Comparison of ENCODE assay signal across 8 cellular contexts in genomic region chr11:72975778-72976520, GRCh38.
DNase-seq lines count a peak whose midpoint lies in the region; ATAC-seq and TF ChIP-seq lines count a peak whose summit lies in the region.

No MANE protein-coding gene starts in this region.

- ATAC-seq in activated CD4-positive, alpha-beta T cell treated with anti-CD3 and anti-CD28 coated beads for 36 hours: peak; percentile 74

- peak overlapping the region; percentile 61 to 75 for H3K27ac ChIP-seq in tibial artery

- CTCF ChIA-PET in activated CD4-positive, alpha-beta T cell treated with anti-CD3 and anti-CD28 coated beads for 36 hours (lab: Charles Lee): no interaction called here

- H3K9me3 ChIP-seq in tibial artery: no peaks in the 10 kb centered on the region

- peaks cover 0 to 41% (median 7%) of the 10 kb centered on the region in 4 donors for H3K4me1 ChIP-seq in tibial artery

- no peak overlapping the region for H3K27ac Mint-ChIP-seq in activated CD4-positive, alpha-beta T cell treated with anti-CD3 and anti-CD28 coated beads for 36 hours
- H3K27ac Mint-ChIP-seq in immature natural killer cell: peak overlapping the region in 4 of 6 donors; percentile 18 to 44 (median 26)

- peaks cover 0 to 5% (median 0%) of the 10 kb centered on the region in 3 donors for H3K36me3 ChIP-seq in tibial artery

- H3K4me3 ChIP-seq in tibial artery: no peak overlapping the region

- peaks cover 30% of the 10 kb centered on the region for H3K4me1 Mint-ChIP-seq in activated CD4-positive, alpha-beta T cell treated with anti-CD3 and anti-CD28 coated beads for 36 hours
- H3K4me1 Mint-ChIP-seq in immature natural killer cell: peaks cover 4 to 22% of the 10 kb centered on the region in 2 donors

- no peaks in the 10 kb centered on the region for H3K27me3 Mint-ChIP-seq in activated CD4-positive, alpha-beta T cell treated with anti-CD3 and anti-CD28 coated beads for 36 hours
- peaks cover 0 to 1% (median 0%) of the 10 kb centered on the region in 3 donors for H3K27me3 Mint-ChIP-seq in immature natural killer cell (ENCODE audit: low read depth in 3 of 3)

- H3K9me3 Mint-ChIP-seq in activated CD4-positive, alpha-beta T cell treated with anti-CD3 and anti-CD28 coated beads for 36 hours (ENCODE audit: low read depth): peaks cover 5% of the 10 kb centered on the region
- H3K9me3 Mint-ChIP-seq in immature natural killer cell: peaks cover 0 to 3% (median 0%) of the 10 kb centered on the region in 6 donors

- POLR2A ChIA-PET in activated CD4-positive, alpha-beta T cell treated with anti-CD3 and anti-CD28 coated beads for 36 hours (lab: Charles Lee): no interaction called here

- no peak overlapping the region for H3K4me3 Mint-ChIP-seq in activated CD4-positive, alpha-beta T cell treated with anti-CD3 and anti-CD28 coated beads for 36 hours
- H3K4me3 Mint-ChIP-seq in immature natural killer cell: no peak overlapping the region

- intact Hi-C loops in activated CD4-positive, alpha-beta T cell treated with anti-CD3 and anti-CD28 coated beads for 36 hours (cut with DNase I, micrococcal nuclease): no loop called here
- intact Hi-C loops in tibial artery (cut with DNase I; ENCODE audit: low total_unique reads): loop anchor here (10.0 kb wide), 1 partner anchor 61 kb away; no protein-coding TSS in a partner anchor

- no peaks in the 10 kb centered on the region for H3K27me3 ChIP-seq in tibial artery

- no peak for DNase-seq in activated CD4-positive, alpha-beta T cell treated with anti-CD3 and anti-CD28 coated beads for 36 hours
- DNase-seq in activated CD4-positive, alpha-beta T cell treated with anti-CD3 and anti-CD28 coated beads, Interleukin-2, amount 50 U/mL, for 4 hours: no peak
- peak; percentile 97 for DNase-seq in amniotic epithelial cell (ENCODE audit: low read depth)
- DNase-seq in immature natural killer cell: no peak
- DNase-seq in tibial artery: no peak
- DNase-seq in stimulated activated CD4-positive, alpha-beta T cell treated with anti-CD3 and anti-CD28 coated beads, Interleukin-4, amount 100 ng/mL, for 1 hour: no peak
- no peak for DNase-seq in NCI-H1930 (lab: John Stamatoyannopoulos, UW)
- no peak for DNase-seq in activated CD8-positive, alpha-beta memory T cell treated with anti-CD3 and anti-CD28 coated beads for 24 hours

- TF ChIP-seq CTCF in tibial artery (IDR thresholded peaks at IDR 0.05): no peak

- H3K36me3 Mint-ChIP-seq in activated CD4-positive, alpha-beta T cell treated with anti-CD3 and anti-CD28 coated beads for 36 hours (ENCODE audit: low read depth): peaks cover 39% of the 10 kb centered on the region
- peaks cover 11 to 17% (median 16%) of the 10 kb centered on the region in 3 donors for H3K36me3 Mint-ChIP-seq in immature natural killer cell
